In genomic region chr1:155184351-155184811, GRCh38 we compare ENCODE assay signal across 20 cellular contexts. TPM values are rescaled to one million over a fixed set of nuclear protein-coding genes. Genes with fewer than 3 reads are reported as not detected.
A peak's percentile ranks its signal among the peaks of the same experiment; 100 is the strongest.
DNase-seq lines count a peak whose midpoint lies in the region; ATAC-seq and TF ChIP-seq lines count a peak whose summit lies in the region.
"Had no signal": no experiment of that assay in that cellular context is flagged by ENCODE, and none has a peak within 500 bp of the region (broad histone marks: within the 10 kb centered on the region; RNA-seq: fewer than 3 reads in every experiment).

No MANE protein-coding gene starts in this region.

- no peaks in the 10 kb centered on the region for H3K36me3 ChIP-seq in lower lobe of right lung
- H3K36me3 ChIP-seq in gastrocnemius medialis = no peaks in the 10 kb centered on the region
- H3K36me3 ChIP-seq: thoracic aorta had no signal

- peaks cover 27% of the 10 kb centered on the region for H3K36me3 Mint-ChIP-seq in stimulated activated effector memory CD8-positive, alpha-beta T cell treated with anti-CD3 and anti-CD28 coated beads, Interleukin-12 subunit alpha, Interleukin-12 subunit beta, amount 100 ng/mL, for 72 hours
- H3K36me3 Mint-ChIP-seq: natural killer cell treated with Interleukin-12 subunit alpha and Interleukin-12 subunit beta and Interleukin-15 and Interleukin-18, amount 100 ng/mL, for 72 hours had no signal

- H3K4me1 ChIP-seq in lower lobe of right lung (peaks cover 17% of the 10 kb centered on the region), gastrocnemius medialis (peaks cover 0 to 10% of the 10 kb centered on the region in 2 donors)

- no peak overlapping the region for H3K4me3 ChIP-seq in lower lobe of right lung
- H3K4me3 ChIP-seq in gastrocnemius medialis = no peak overlapping the region
- H3K4me3 ChIP-seq: thoracic aorta had no signal

- H3K27ac ChIP-seq in RWPE1 = peak overlapping the region; percentile 64
- H3K27ac ChIP-seq in lower lobe of right lung = peak overlapping the region; percentile 72
- H3K27ac ChIP-seq in gastrocnemius medialis = peak overlapping the region in 1 of 4 donors; percentile 52
- H3K27ac ChIP-seq: thoracic aorta had no signal

- POLR2A ChIA-PET in RWPE1 (lab: Yijun Ruan, JAX; ENCODE audit: low non-redundant PET) = no interaction called here

- H3K9me3 ChIP-seq in lower lobe of right lung = no peaks in the 10 kb centered on the region
- H3K9me3 ChIP-seq in gastrocnemius medialis = no peaks in the 10 kb centered on the region
- H3K9me3 ChIP-seq: thoracic aorta had no signal

- H3K27me3 ChIP-seq in lower lobe of right lung (ENCODE audit: low read depth) (no peaks in the 10 kb centered on the region), gastrocnemius medialis (no peaks in the 10 kb centered on the region)

- intact Hi-C loops in lower lobe of right lung (cut with DNase I) (no loop called here), gastrocnemius medialis (cut with DNase I; ENCODE audit: low total_unique reads) (no loop called here)

- peak; percentile 2 for DNase-seq in Daoy (ENCODE audit: low read depth)
- no peak for DNase-seq in RWPE1 (ENCODE audit: low spot score)
- DNase-seq in lower lobe of right lung = peak; percentile 47
- DNase-seq in stimulated activated effector memory CD8-positive, alpha-beta T cell treated with anti-CD3 and anti-CD28 coated beads, Interleukin-12 subunit alpha, Interleukin-12 subunit beta, amount 100 ng/mL, for 72 hours (ENCODE audit: low spot score in 2 of 2) = no peak
- DNase-seq in gastrocnemius medialis = no peak
- DNase-seq: activated CD8-positive, alpha-beta memory T cell treated with anti-CD3 and anti-CD28 coated beads, Interleukin-2, amount 50 U/mL, for 4 hours; activated effector memory CD4-positive, alpha-beta T cell treated with Interleukin-2 at 50 U/mL for 16 hours; DND-41; HFFc6; NCI-H1105 treated with DMSO at 0.1 percent for 48 hours; NCI-H2107; NCI-H510A treated with DMSO at 0.1 percent for 48 hours; stimulated activated CD4-positive, alpha-beta T cell treated with anti-CD3 and anti-CD28 coated beads, Interleukin-1b, Interleukin-23, amount 100 ng/mL, for 48 hours; stimulated activated naive CD4-positive, alpha-beta T cell had no signal

- H3K9me3 Mint-ChIP-seq in stimulated activated effector memory CD8-positive, alpha-beta T cell treated with anti-CD3 and anti-CD28 coated beads, Interleukin-12 subunit alpha, Interleukin-12 subunit beta, amount 100 ng/mL, for 72 hours = no peaks in the 10 kb centered on the region
- H3K9me3 Mint-ChIP-seq: HFFc6; natural killer cell treated with Interleukin-12 subunit alpha and Interleukin-12 subunit beta and Interleukin-15 and Interleukin-18, amount 100 ng/mL, for 72 hours; T-helper 2 cell treated with Interferon-gamma antibody and Interleukin-4, amounts not matched to agents 5 μg/mL and 100 μg/mL, for 36 hours had no signal

- H3K4me1 Mint-ChIP-seq in stimulated activated effector memory CD8-positive, alpha-beta T cell treated with anti-CD3 and anti-CD28 coated beads, Interleukin-12 subunit alpha, Interleukin-12 subunit beta, amount 100 ng/mL, for 72 hours = peaks cover 7% of the 10 kb centered on the region

- no peak overlapping the region for H3K4me3 Mint-ChIP-seq in stimulated activated effector memory CD8-positive, alpha-beta T cell treated with anti-CD3 and anti-CD28 coated beads, Interleukin-12 subunit alpha, Interleukin-12 subunit beta, amount 100 ng/mL, for 72 hours
- H3K4me3 Mint-ChIP-seq: HFFc6; natural killer cell treated with Interleukin-12 subunit alpha and Interleukin-12 subunit beta and Interleukin-15 and Interleukin-18, amount 100 ng/mL, for 72 hours; T-helper 2 cell treated with Interferon-gamma antibody and Interleukin-4, amounts not matched to agents 5 μg/mL and 100 μg/mL, for 36 hours had no signal

- TF ChIP-seq POLR2A in gastrocnemius medialis (IDR thresholded peaks at IDR 0.05) = no peak

- CTCF ChIA-PET in RWPE1 (lab: Yijun Ruan, JAX) = interaction anchor here (0.6 to 2.3 kb wide), 2 partner anchors 9 to 96 kb away, joined by 4 to 15 read pairs; no protein-coding TSS in a partner anchor

- ATAC-seq in lower lobe of right lung (no peak), gastrocnemius medialis (no peak), GM18870 (IDR thresholded peaks at IDR 0.05; ENCODE audit: unreplicated experiment) (no peak), HG02763 (IDR thresholded peaks at IDR 0.05; ENCODE audit: unreplicated experiment) (no peak)
- ATAC-seq in stimulated activated effector memory CD8-positive, alpha-beta T cell treated with anti-CD3 and anti-CD28 coated beads, Interleukin-12 subunit alpha, Interleukin-12 subunit beta, amount 100 ng/mL, for 72 hours = no peak

- in situ Hi-C loops in gastrocnemius medialis (cut with MboI; ENCODE audit: low sequenced_read_pairs in 4 of 4) = no loop called here

- TF ChIP-seq CTCF in RWPE1 (conservative IDR thresholded peaks at IDR 0.05; ENCODE audit: low read depth) (no peak), lower lobe of right lung (IDR thresholded peaks at IDR 0.05) (no peak), gastrocnemius medialis (IDR thresholded peaks at IDR 0.05 in 4 of 5, conservative IDR thresholded peaks at IDR 0.05 in 1 of 5) (no peak)

- peak overlapping the region; percentile 71 for H3K27ac Mint-ChIP-seq in stimulated activated effector memory CD8-positive, alpha-beta T cell treated with anti-CD3 and anti-CD28 coated beads, Interleukin-12 subunit alpha, Interleukin-12 subunit beta, amount 100 ng/mL, for 72 hours
- H3K27ac Mint-ChIP-seq: HFFc6; natural killer cell treated with Interleukin-12 subunit alpha and Interleukin-12 subunit beta and Interleukin-15 and Interleukin-18, amount 100 ng/mL, for 72 hours; progenitor cell of endocrine pancreas; T-helper 2 cell treated with Interferon-gamma antibody and Interleukin-4, amounts not matched to agents 5 μg/mL and 100 μg/mL, for 36 hours had no signal

RNA-seq across cellular contexts. Expression of gene TRIM46, which starts 10.7 kb away (rescaled TPM):
- 0.63 and 1.9 TPM in 2 replicates for total RNA-seq in Daoy (2014; rRNA removed; shearing (Covaris generic))
- total RNA-seq in lower lobe of right lung = 0.35 TPM
- not detected for total RNA-seq in gastrocnemius medialis

RNA-seq across cellular contexts. Expression of gene KRTCAP2, which starts 11.3 kb away (rescaled TPM):
- 123 and 131 TPM in 2 replicates for total RNA-seq in Daoy (2014; rRNA removed; shearing (Covaris generic))
- total RNA-seq in lower lobe of right lung (173 TPM), gastrocnemius medialis (100 to 1,000 TPM in 1 of 4 donors, 10 to 100 TPM in 3; 59.6 to 102 (median 91.6) TPM)

RNA-seq across cellular contexts. Expression of gene THBS3, which starts 23.3 kb away (rescaled TPM):
- total RNA-seq in Daoy (2014; rRNA removed; shearing (Covaris generic)) = 2.9 and 3.2 TPM in 2 replicates
- total RNA-seq in lower lobe of right lung (24.4 TPM), gastrocnemius medialis (1 to 10 TPM; 1.5 to 4.6 (median 3.3) TPM)

RNA-seq across cellular contexts. Expression of gene MTX1, which starts 24.1 kb away (rescaled TPM):
- 81.3 and 96.7 TPM in 2 replicates for total RNA-seq in Daoy (2014; rRNA removed; shearing (Covaris generic))
- total RNA-seq in lower lobe of right lung (27.9 TPM), gastrocnemius medialis (10 to 100 TPM; 14.4 to 26.9 (median 24.6) TPM)

RNA-seq across cellular contexts. Expression of gene DPM3, which starts 44.0 kb away (rescaled TPM):
- total RNA-seq in Daoy (2014; rRNA removed; shearing (Covaris generic)) = 5.0 and 66.4 TPM in 2 replicates
- total RNA-seq in lower lobe of right lung (62.3 TPM), gastrocnemius medialis (10 to 100 TPM in 3 of 4 donors, 1 to 10 TPM in 1; 7.3 to 69.5 (median 57.9) TPM)

Comparison
In these comparisons a context has a peak if more than half of its experiments do, and no peak if none do; other contexts are left out.
1. DNase-seq: peak in Daoy (single experiment) and lower lobe of right lung (single experiment); none in RWPE1 (single experiment), stimulated activated effector memory CD8-positive, alpha-beta T cell treated with anti-CD3 and anti-CD28 coated beads, Interleukin-12 subunit alpha, Interleukin-12 subunit beta, amount 100 ng/mL, for 72 hours (0 of 2) and gastrocnemius medialis (0 of 2).